ENCODE assay signal across 1 cellular context in genomic region chr11:7911011-7911410, GRCh38.
TF ChIP-seq lines count a peak whose summit lies in the region.

No MANE protein-coding gene starts in this region.

TF ChIP-seq in IMR-90, 13 proteins besides CTCF, POLR2A, EP300 and RAD21:
- TF ChIP-seq NFE2L2 (IDR thresholded peaks at IDR 0.05; ENCODE audit: low read depth, low read length) (no peak), MAZ (IDR thresholded peaks at IDR 0.05; ENCODE audit: borderline replicate concordance, low read depth, low read length) (no peak), SMC3 (IDR thresholded peaks at IDR 0.05; ENCODE audit: low read depth, low read length) (no peak), USF2 (IDR thresholded peaks at IDR 0.05; ENCODE audit: low read depth, low read length) (no peak)
